ENCODE assay signal across 1 cellular context in genomic region chr9:104260004-104260403, GRCh38.
TF ChIP-seq lines count a peak whose summit lies in the region.

No MANE protein-coding gene starts in this region.

TF ChIP-seq in WTC11, 78 proteins besides CTCF, POLR2A, EP300 and RAD21 (continued from another document):
- TF ChIP-seq HMGXB4 (CRISPR knock-in tag; IDR thresholded peaks at IDR 0.05) (no peak), ZNF512 (CRISPR knock-in tag; IDR thresholded peaks at IDR 0.05; ENCODE audit: borderline replicate concordance) (no peak), PREB (CRISPR knock-in tag; IDR thresholded peaks at IDR 0.05; ENCODE audit: borderline replicate concordance) (no peak), GRHL2 (CRISPR knock-in tag; IDR thresholded peaks at IDR 0.05; ENCODE audit: insufficient replicate concordance, severe bottlenecking) (no peak), RORB (CRISPR knock-in tag; IDR thresholded peaks at IDR 0.05) (no peak), OVOL2 (CRISPR knock-in tag; IDR thresholded peaks at IDR 0.05; ENCODE audit: borderline replicate concordance) (no peak), E2F4 (CRISPR knock-in tag; IDR thresholded peaks at IDR 0.05; ENCODE audit: borderline replicate concordance, low read depth) (no peak), E2F5 (CRISPR knock-in tag; IDR thresholded peaks at IDR 0.05) (no peak)
